In genomic region chr16:19755268-19755667, GRCh38 we compare ENCODE assay signal across 23 cellular contexts. TPM values are rescaled to one million over a fixed set of nuclear protein-coding genes. Genes with fewer than 3 reads are reported as not detected.
DNase-seq lines count a peak whose midpoint lies in the region; ATAC-seq and TF ChIP-seq lines count a peak whose summit lies in the region.
"Had no signal": no experiment of that assay in that cellular context is flagged by ENCODE, and none has a peak within 500 bp of the region (broad histone marks: within the 10 kb centered on the region; RNA-seq: fewer than 3 reads in every experiment).

No MANE protein-coding gene starts in this region.

- H3K14ac ChIP-seq in IMR-90 (replicated peaks; ENCODE audit: low read depth, low read length) = no peak overlapping the region; the same call in 1 of the 2 replicates

- H4K20me1 ChIP-seq in IMR-90 (ENCODE audit: insufficient read depth, low read length) (no peaks in the 10 kb centered on the region), hepatocyte (ENCODE audit: insufficient read depth, poor library complexity, severe bottlenecking) (no peaks in the 10 kb centered on the region)

- H4K8ac ChIP-seq in IMR-90 (ENCODE audit: low read depth in 2 of 2, low read length in 2 of 2) = no peak overlapping the region

- H3K4me2 ChIP-seq in IMR-90 (ENCODE audit: low read depth, low read length) = no peak overlapping the region
- H3K4me2 ChIP-seq in hepatocyte = no peak overlapping the region

- H3K4ac ChIP-seq in IMR-90 (ENCODE audit: low read depth, low read length) = peak overlapping the region; percentile 31

- no peak for TF ChIP-seq RAD21 in IMR-90 (IDR thresholded peaks at IDR 0.05; ENCODE audit: low read length)

- H2AK9ac ChIP-seq in IMR-90 (replicated peaks; ENCODE audit: low read depth, low read length, poor library complexity) = peak overlapping the region; percentile 11

- no peaks in the 10 kb centered on the region for H3K79me2 ChIP-seq in hepatocyte

- ATAC-seq in IMR-90 (ENCODE audit: low read depth) (no peak), HG02973 (IDR thresholded peaks at IDR 0.05; ENCODE audit: unreplicated experiment) (no peak)
- ATAC-seq: activated T-cell treated with anti-CD3 and anti-CD28 coated beads, Interleukin-2, amount 50 U/mL, for 4 hours; CD8-positive, alpha-beta T cell; left lobe of liver; stimulated activated effector memory CD8-positive, alpha-beta T cell treated with anti-CD3 and anti-CD28 coated beads, Interleukin-12 subunit alpha, Interleukin-12 subunit beta, amount 100 ng/mL, for 72 hours had no signal

- no peak for TF ChIP-seq EP300 in stomach (IDR thresholded peaks at IDR 0.05)

- H3K27ac ChIP-seq in IMR-90 (ENCODE audit: insufficient read depth, low read length) = no peak overlapping the region
- peak overlapping the region; percentile 25 to 65 for H3K27ac ChIP-seq in ascending aorta
- H3K27ac ChIP-seq in hepatocyte = peak overlapping the region; percentile 75
- peak overlapping the region; percentile 43 to 88 (median 75) for H3K27ac ChIP-seq in stomach
- H3K27ac ChIP-seq: thyroid gland had no signal

- H3K27me3 ChIP-seq in IMR-90 (ENCODE audit: control insufficient read depth, insufficient read depth, low read length) (no peaks in the 10 kb centered on the region), ascending aorta (no peaks in the 10 kb centered on the region), hepatocyte (no peaks in the 10 kb centered on the region), stomach (no peaks in the 10 kb centered on the region)
- H3K27me3 ChIP-seq: thyroid gland had no signal

- H3K36me3 ChIP-seq in IMR-90 (ENCODE audit: control insufficient read depth, insufficient read depth, low read length) = no peaks in the 10 kb centered on the region
- H3K36me3 ChIP-seq in ascending aorta = no peaks in the 10 kb centered on the region
- H3K36me3 ChIP-seq in hepatocyte (replicated peaks; ENCODE audit: insufficient read depth, low read depth) = no peaks in the 10 kb centered on the region
- no peaks in the 10 kb centered on the region for H3K36me3 ChIP-seq in stomach
- H3K36me3 ChIP-seq: thyroid gland had no signal

- H4K5ac ChIP-seq in IMR-90 (ENCODE audit: low read depth, low read length) = no peak overlapping the region

- TF ChIP-seq POLR2A in IMR-90 (IDR thresholded peaks at IDR 0.05; ENCODE audit: low read depth, low read length) = no peak
- no peak for TF ChIP-seq POLR2A in stomach (IDR thresholded peaks at IDR 0.05)

- H3K4me3 ChIP-seq in IMR-90 (ENCODE audit: insufficient read depth, low read depth, low read length) = no peak overlapping the region
- no peak overlapping the region for H3K4me3 ChIP-seq in ascending aorta
- no peak overlapping the region for H3K4me3 ChIP-seq in hepatocyte
- H3K4me3 ChIP-seq in stomach = no peak overlapping the region
- H3K4me3 ChIP-seq: thyroid gland had no signal

- in situ Hi-C loops in IMR-90 (cut with MboI; ENCODE audit: low sequenced_read_pairs) = no loop called here

- DNase-seq in IMR-90 (no peak), ascending aorta (ENCODE audit: low spot score in 2 of 2) (peak in 1 of 2 donors; percentile 52), hepatocyte (ENCODE audit: low spot score) (no peak), stomach (no peak), medulla oblongata (ENCODE audit: extremely low spot score) (no peak), NCI-H345 treated with DMSO at 0.1 percent for 48 hours (lab: John Stamatoyannopoulos, UW; ENCODE audit: unreplicated experiment) (no peak)
- DNase-seq: activated CD4-positive, alpha-beta T cell treated with anti-CD3 and anti-CD28 coated beads for 1 hour; activated CD8-positive, alpha-beta memory T cell treated with anti-CD3 and anti-CD28 coated beads for 24 hours; activated naive CD4-positive, alpha-beta T cell treated with anti-CD3 and anti-CD28 coated beads, Interleukin-2, amount 10 ng/mL, durations not matched to agents 7 days and 5 days; activated T-cell treated with anti-CD3 and anti-CD28 coated beads, Interleukin-2, amount 50 U/mL, for 4 hours; anterior cingulate cortex; CD8-positive, alpha-beta T cell; cerebellar nuclear complex; effector CD4-positive, alpha-beta T cell; NCI-H187 treated with DMSO at 0.1 percent for 48 hours; NCI-H748 treated with DMSO at 0.1 percent for 48 hours; SHP77; small intestine; stimulated activated CD4-positive, alpha-beta T cell treated with anti-CD3 and anti-CD28 coated beads, Interleukin-2, amount 100 ng/mL, for 24 hours; thyroid gland had no signal

- POLR2A ChIA-PET in IMR-90 (lab: Charles Lee; ENCODE audit: unreplicated experiment) = no interaction called here

- H3K9me1 ChIP-seq in IMR-90 (ENCODE audit: insufficient read depth, low read length) = peaks cover 6% of the 10 kb centered on the region; the same call in 1 of the 2 replicates

- H3K79me1 ChIP-seq in IMR-90 (ENCODE audit: low read depth in 1 of 2, low read length in 2 of 2) = no peaks in the 10 kb centered on the region

- BruUV-seq in IMR-90 (replicated peaks; lab: Mats Ljungman, UMichigan) = no TSS peak

- dilution Hi-C loops in IMR-90 (cut with HindIII; ENCODE audit: low sequenced_read_pairs, unreplicated experiment) = no loop called here

- WGBS in IMR-90 (ENCODE audit: extremely low coverage in 2 of 2, insufficient read length in 1 of 2), 2 experiments = 100% methylated on average over 3 of the region's 3 CpGs; no CpG with 5 or more reads in 1 of the 2 experiments
- WGBS in hepatocyte (ENCODE audit: low lambda C conversion rate, missing lambda C conversion rate) = 99% methylated on average over 3 of the region's 3 CpGs
- 82 to 98% (median 89%) methylated on average over 3 of the region's 3 CpGs for WGBS in stomach, 5 donors

- H3K9me3 ChIP-seq in IMR-90 (ENCODE audit: control insufficient read depth, insufficient read depth, low read length) (no peaks in the 10 kb centered on the region), ascending aorta (no peaks in the 10 kb centered on the region), hepatocyte (ENCODE audit: low read depth) (no peaks in the 10 kb centered on the region), stomach (no peaks in the 10 kb centered on the region)
- H3K9me3 ChIP-seq: thyroid gland had no signal

- H2AFZ ChIP-seq in IMR-90 (replicated peaks; ENCODE audit: low read length, poor library complexity) (no peak overlapping the region), hepatocyte (no peak overlapping the region)

- peak overlapping the region; percentile 8 for H2BK120ac ChIP-seq in IMR-90 (ENCODE audit: low read depth, low read length)

- CTCF ChIA-PET in IMR-90 (lab: Yijun Ruan, JAX) = interaction anchor here (0.5 to 0.6 kb wide), 2 partner anchors 156 to 313 kb away, joined by 3 read pairs; no protein-coding TSS in a partner anchor

- H3K56ac ChIP-seq in IMR-90 (ENCODE audit: extremely low read depth, insufficient read depth, low read length) = no peak overlapping the region

- no peak overlapping the region for H2BK5ac ChIP-seq in IMR-90 (ENCODE audit: low read depth, low read length, poor library complexity, severe bottlenecking)

- TF ChIP-seq CTCF in IMR-90 (conservative IDR thresholded peaks at IDR 0.05; ENCODE audit: low read depth, low read length) (no peak), ascending aorta (IDR thresholded peaks at IDR 0.05) (no peak), hepatocyte (IDR thresholded peaks at IDR 0.05; ENCODE audit: poor library complexity) (no peak), stomach (IDR thresholded peaks at IDR 0.05) (no peak)

- peak overlapping the region; percentile 11; the same call in 1 of the 3 replicates for H2BK15ac ChIP-seq in IMR-90 (ENCODE audit: low read depth, low read length)

- peak overlapping the region; percentile 43; the same call in 1 of the 2 replicates for H3K18ac ChIP-seq in IMR-90 (ENCODE audit: low read depth, low read length)

- 0 out of 2 replicates have a peak overlapping the region, but pooled peaks have one; percentile 37 for H3K23ac ChIP-seq in IMR-90 (ENCODE audit: low read depth, low read length)

- H3K9ac ChIP-seq in IMR-90 (ENCODE audit: low read depth, low read length) = no peak overlapping the region

- H2AK5ac ChIP-seq in IMR-90 (ENCODE audit: low read depth, low read length) = peak overlapping the region; percentile 48

- H3K4me1 ChIP-seq in IMR-90 (ENCODE audit: control insufficient read depth, insufficient read depth, low read length) (peaks cover 7% of the 10 kb centered on the region), ascending aorta (peaks cover 0 to 17% of the 10 kb centered on the region in 2 donors), hepatocyte (ENCODE audit: insufficient read depth) (peaks cover 34% of the 10 kb centered on the region), stomach (peaks cover 33 to 63% (median 46%) of the 10 kb centered on the region in 4 donors)

- intact Hi-C loops in IMR-90 (cut with micrococcal nuclease) (loop anchor here (5.0 kb wide), 1 partner anchor 62 kb away; no protein-coding TSS in a partner anchor), ascending aorta (cut with DNase I) (loop anchor here (5.0 kb wide), 2 partner anchors 38 to 108 kb away; partner anchors contain the start of genes IQCK and KNOP1), stomach (cut with DNase I; ENCODE audit: low total_unique reads) (no loop called here)

- peak overlapping the region; percentile 46 for H4K91ac ChIP-seq in IMR-90 (ENCODE audit: insufficient read depth, low read depth, low read length)

- no peaks in the 10 kb centered on the region for H3K9me2 ChIP-seq in hepatocyte (replicated peaks; ENCODE audit: insufficient read depth)

- peak overlapping the region; percentile 84 for H2BK20ac ChIP-seq in IMR-90 (ENCODE audit: low read depth, low read length)

RNA-seq across cellular contexts. Expression of gene IQCK, which starts 37.2 kb away (rescaled TPM):
- total RNA-seq in IMR-90 (2012; rRNA removed) (4.2 and 5.4 TPM in 2 replicates), ascending aorta (not detected), hepatocyte (9.7 and 11.8 TPM in 2 replicates), stomach (10 to 100 TPM in 3 of 5 donors, 1 to 10 TPM in 2; 3.5 to 100.0 (median 20.7) TPM)
- polyA plus RNA-seq in IMR-90 (2012; rRNA removed) (4.1 and 4.2 TPM in 2 replicates), hepatocyte (7.2 and 12.0 TPM in 2 replicates), stomach (10 to 100 TPM in 1 of 3 donors, 1 to 10 TPM in 2; 7.7 to 18.0 (median 9.1) TPM)
- polyA plus RNA-seq in IMR-90 (2012; cell fraction: cytosol; rRNA removed) = 3.7 and 6.6 TPM in 2 replicates
- 6.1 and 9.2 TPM in 2 replicates for polyA plus RNA-seq in IMR-90 (2012; cell fraction: nucleus; rRNA removed; ENCODE audit: low replicate concordance)

RNA-seq across cellular contexts. Expression of gene KNOP1, which starts 37.2 kb away (rescaled TPM):
- 8.4 and 10.6 TPM in 2 replicates for total RNA-seq in IMR-90 (2012; rRNA removed)
- 6.9 and 7.0 TPM in 2 replicates for polyA plus RNA-seq in IMR-90 (2012; rRNA removed)
- polyA plus RNA-seq in IMR-90 (2012; cell fraction: cytosol; rRNA removed) = 2.2 and 6.1 TPM in 2 replicates
- polyA plus RNA-seq in IMR-90 (2012; cell fraction: nucleus; rRNA removed; ENCODE audit: low replicate concordance) = 1.4 and 4.3 TPM in 2 replicates
- total RNA-seq in ascending aorta = 2.4 TPM
- total RNA-seq in hepatocyte = 19.4 and 22.0 TPM in 2 replicates
- polyA plus RNA-seq in hepatocyte = 28.2 and 30.4 TPM in 2 replicates
- 10 to 100 TPM in 4 of 5 donors, 1 to 10 TPM in 1; 7.2 to 26.3 (median 14.2) TPM for total RNA-seq in stomach
- 10 to 100 TPM in 2 of 3 donors, 1 to 10 TPM in 1; 9.6 to 15.1 (median 12.1) TPM for polyA plus RNA-seq in stomach
